In the genomic region with DNA sequence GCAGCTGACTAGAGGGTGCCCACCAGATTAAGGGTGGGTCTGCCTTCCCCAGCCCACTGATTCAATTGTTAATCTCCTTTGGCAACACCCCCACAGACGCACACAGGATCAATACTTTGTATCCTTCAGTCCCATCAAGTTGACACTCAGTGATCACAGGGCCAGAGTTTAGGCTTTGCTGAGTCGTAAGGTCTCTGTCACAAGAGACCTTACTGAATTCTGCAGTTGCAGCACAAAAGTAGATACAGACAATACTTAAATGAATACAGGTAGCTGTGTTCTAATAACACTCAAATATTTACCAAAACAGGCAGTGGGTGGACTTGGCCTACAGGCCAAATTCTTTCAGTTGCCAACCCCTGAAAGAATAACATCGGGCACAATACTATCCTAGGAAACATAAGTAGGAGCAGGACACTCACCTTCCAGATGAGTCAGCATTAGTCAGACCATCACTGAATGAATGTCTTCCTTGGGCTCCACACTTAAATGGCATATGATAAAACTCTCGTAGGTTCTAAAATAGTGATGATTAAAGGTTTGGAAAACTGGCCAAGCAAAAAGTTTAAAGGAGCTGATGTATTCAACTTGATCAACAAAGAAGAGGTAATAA, we compare ENCODE assay signal across 15 cellular contexts.
DNase-seq lines count a peak whose midpoint lies in the region; ATAC-seq, FAIRE-seq and TF ChIP-seq lines count a peak whose summit lies in the region.
"Had no signal": no experiment of that assay in that cellular context is flagged by ENCODE, and none has a peak within 500 bp of the region (broad histone marks: within the 10 kb centered on the region; RNA-seq: fewer than 3 reads in every experiment).

No MANE protein-coding gene starts in this region.

- no TSS peak for BruUV-seq in K562 (replicated peaks; lab: Mats Ljungman, UMichigan)

- H2BK15ac ChIP-seq in neuronal stem cell (ENCODE audit: low read length): no peak overlapping the region

- H3K79me2 ChIP-seq in K562 (ENCODE audit: control insufficient read depth, insufficient read depth, low read length): no peaks in the 10 kb centered on the region

- H3K4me1 Mint-ChIP-seq in effector memory CD8-positive, alpha-beta T cell (ENCODE audit: low read depth in 2 of 2): no peaks in the 10 kb centered on the region
- H3K4me1 Mint-ChIP-seq: activated B cell treated with CpG ODN at 0.5 μM for 24 hours had no signal

- no peak overlapping the region for H2BK120ac ChIP-seq in neuronal stem cell (ENCODE audit: low read depth, low read length)

- no peak overlapping the region for H2BK5ac ChIP-seq in neuronal stem cell (ENCODE audit: low read length)

- no peaks in the 10 kb centered on the region for H3K36me3 Mint-ChIP-seq in effector memory CD8-positive, alpha-beta T cell (ENCODE audit: insufficient read depth)

- H3K27me3 ChIP-seq in K562 (ENCODE audit: control insufficient read depth in 2 of 2, insufficient read depth in 2 of 2, low read length in 2 of 2): no peaks in the 10 kb centered on the region
- no peaks in the 10 kb centered on the region for H3K27me3 ChIP-seq in left lung
- no peaks in the 10 kb centered on the region for H3K27me3 ChIP-seq in neuronal stem cell (ENCODE audit: control insufficient read depth in 3 of 3, insufficient read depth in 3 of 3, low read depth in 1 of 3, low read length in 3 of 3)

- H4K8ac ChIP-seq in neuronal stem cell (ENCODE audit: low read depth, low read length): no peak overlapping the region

- FAIRE-seq in K562 (lab: Jason Lieb, UNC): peak; percentile 49

- in situ Hi-C loops in K562 (cut with MboI): no loop called here

- TF ChIP-seq POLR2A in K562 (conservative IDR thresholded peaks at IDR 0.05): no peak

- no peaks in the 10 kb centered on the region for H3K79me1 ChIP-seq in neuronal stem cell (ENCODE audit: low read depth, low read length)

- CTCF ChIA-PET in K562 (lab: Yijun Ruan, JAX; ENCODE audit: low intra/inter-chr PET ratio): no interaction called here

- no peak overlapping the region for H2BK12ac ChIP-seq in neuronal stem cell (ENCODE audit: low read length)

- POLR2A ChIA-PET in K562 (lab: Yijun Ruan, JAX): no interaction called here

- no peak overlapping the region for H3K4me3 Mint-ChIP-seq in effector memory CD8-positive, alpha-beta T cell
- H3K4me3 Mint-ChIP-seq: activated B cell treated with CpG ODN at 0.5 μM for 24 hours had no signal

- no peak for TF ChIP-seq RAD21 in Ishikawa (IDR thresholded peaks at IDR 0.05; ENCODE audit: low read depth)
- TF ChIP-seq RAD21 in K562 (CRISPR knock-in tag; conservative IDR thresholded peaks at IDR 0.05 in 1 of 2, IDR thresholded peaks at IDR 0.05 in 1 of 2): no peak

- H3K23ac ChIP-seq in neuronal stem cell (ENCODE audit: low read depth, low read length, poor library complexity): no peak overlapping the region

- no peak overlapping the region for H3K4me2 ChIP-seq in K562 (ENCODE audit: insufficient read depth, low read length)
- no peak overlapping the region for H3K4me2 ChIP-seq in neuronal stem cell (ENCODE audit: insufficient read depth, low read length, poor library complexity, severe bottlenecking)

- TF ChIP-seq CTCF in AG10803 (conservative IDR thresholded peaks at IDR 0.05; ENCODE audit: low read length) (no peak), K562 (IDR thresholded peaks at IDR 0.05 in 2 of 3, conservative IDR thresholded peaks at IDR 0.05 in 1 of 3; ENCODE audit: insufficient read depth in 2 of 3, low read depth in 1 of 3, low read length in 3 of 3) (no peak), left lung (IDR thresholded peaks at IDR 0.05) (no peak)

- no peaks in the 10 kb centered on the region for H3K9me3 Mint-ChIP-seq in effector memory CD8-positive, alpha-beta T cell
- H3K9me3 Mint-ChIP-seq: activated B cell treated with CpG ODN at 0.5 μM for 24 hours; activated T-helper 2 cell treated with anti-CD3 and anti-CD28 coated beads, Interferon-gamma antibody, Interleukin-2, Interleukin-4, amounts not matched to agents 10 μg/mL and 5 μg/mL and 100 μg/mL, durations not matched to agents 14 hours and 24 hours and 36 hours had no signal

- H3K27ac ChIP-seq in K562 (ENCODE audit: extremely low read depth, low read depth, low read length) (no peak overlapping the region; the same call in 2 of the 3 replicates), left lung (no peak overlapping the region), neuronal stem cell (replicated peaks; ENCODE audit: low read length) (no peak overlapping the region)
- H3K27ac ChIP-seq: C4-2B, HL-60 had no signal

- no peak overlapping the region for H3K18ac ChIP-seq in neuronal stem cell (ENCODE audit: low read length)

- H2AK5ac ChIP-seq in neuronal stem cell (ENCODE audit: low read depth, low read length): no peak overlapping the region

- H4K91ac ChIP-seq in neuronal stem cell (ENCODE audit: low read depth, low read length, poor library complexity): no peak overlapping the region

- H3K27ac Mint-ChIP-seq in effector memory CD8-positive, alpha-beta T cell: no peak overlapping the region
- H3K27ac Mint-ChIP-seq: activated B cell treated with CpG ODN at 0.5 μM for 24 hours; activated T-helper 2 cell treated with anti-CD3 and anti-CD28 coated beads, Interferon-gamma antibody, Interleukin-2, Interleukin-4, amounts not matched to agents 10 μg/mL and 5 μg/mL and 100 μg/mL, durations not matched to agents 14 hours and 24 hours and 36 hours had no signal

- peak; percentile 61 for DNase-seq in AG10803 (ENCODE audit: low read depth)
- peak; percentile 19 to 29 (median 24) for DNase-seq in K562 (ENCODE audit: extremely low read depth in 1 of 4, low spot score in 3 of 4)
- no peak for DNase-seq in left lung
- no peak for DNase-seq in SHP77 treated with DMSO at 0.1 percent for 48 hours (lab: John Stamatoyannopoulos, UW)
- no peak for DNase-seq in effector memory CD8-positive, alpha-beta T cell
- no peak for DNase-seq in activated CD4-positive, alpha-beta T cell treated with anti-CD3 and anti-CD28 coated beads, Interleukin-2, amount 50 U/mL, for 1 hour
- DNase-seq in neuronal stem cell (ENCODE audit: low spot score): no peak
- DNase-seq: activated B cell treated with CpG ODN at 0.5 μM for 24 hours, hippocampal formation, NCI-H1436 treated with DMSO at 0.1 percent for 48 hours, OCI-M1 had no signal

- H4K20me1 ChIP-seq in K562 (replicated peaks; ENCODE audit: control insufficient read depth, insufficient read depth, low read length): no peaks in the 10 kb centered on the region

- TF ChIP-seq EP300 in Ishikawa (IDR thresholded peaks at IDR 0.05; ENCODE audit: borderline replicate concordance): peak; percentile 13; the same call in 1 of the 2 replicates
- no peak for TF ChIP-seq EP300 in K562 (IDR thresholded peaks at IDR 0.05; ENCODE audit: low read length)

- H3K4me1 ChIP-seq in K562 (replicated peaks in 1 of 2; ENCODE audit: control insufficient read depth in 2 of 2, insufficient read depth in 2 of 2, low read length in 2 of 2) (peaks cover 0 to 5% of the 10 kb centered on the region in 2 experiments; a peak in 3 of 5 replicates), left lung (no peaks in the 10 kb centered on the region), neuronal stem cell (ENCODE audit: control insufficient read depth in 2 of 2, insufficient read depth in 1 of 2, low read depth in 1 of 2, low read length in 2 of 2) (peaks cover 0 to 2% of the 10 kb centered on the region in 2 donors)

- intact Hi-C loops in K562 (cut with micrococcal nuclease): no loop called here
- intact Hi-C loops in left lung (cut with DNase I): no loop called here

- no peaks in the 10 kb centered on the region for H3K9me1 ChIP-seq in K562 (ENCODE audit: control insufficient read depth, insufficient read depth, low read length)

- no peak overlapping the region for H3K4ac ChIP-seq in neuronal stem cell (ENCODE audit: low read length)

- H3K9me3 ChIP-seq in K562 (replicated peaks; ENCODE audit: control insufficient read depth, insufficient read depth, low read depth, low read length): no peaks in the 10 kb centered on the region
- no peaks in the 10 kb centered on the region for H3K9me3 ChIP-seq in left lung
- no peaks in the 10 kb centered on the region for H3K9me3 ChIP-seq in neuronal stem cell (replicated peaks in 1 of 2; ENCODE audit: control insufficient read depth in 2 of 2, insufficient read depth in 1 of 2, low read depth in 1 of 2, low read length in 2 of 2)

- H3K14ac ChIP-seq in neuronal stem cell (ENCODE audit: low read length): no peak overlapping the region

- H3K36me3 ChIP-seq in K562 (ENCODE audit: control insufficient read depth, insufficient read depth, low read length) (no peaks in the 10 kb centered on the region), left lung (no peaks in the 10 kb centered on the region), neuronal stem cell (replicated peaks in 1 of 2; ENCODE audit: control insufficient read depth in 2 of 2, insufficient read depth in 2 of 2, low read length in 2 of 2) (no peaks in the 10 kb centered on the region)

- WGBS in K562 (ENCODE audit: insufficient coverage, low coverage, missing lambda C conversion rate): 18% methylated on average over 4 of the region's 4 CpGs
- no CpG with 5 or more reads among the region's 4 CpGs for WGBS in neuronal stem cell (ENCODE audit: extremely low coverage in 2 of 2, insufficient read length in 2 of 2, insufficient replicate concordance in 1 of 2), 2 donors

- peak overlapping the region; percentile 56 for H2AFZ ChIP-seq in K562 (ENCODE audit: low read depth, low read length)
- no peak overlapping the region for H2AFZ ChIP-seq in neuronal stem cell (ENCODE audit: low read length)

- ATAC-seq in K562 (peak; percentile 68), left lung (peak; percentile 36)
- no peak for ATAC-seq in effector memory CD8-positive, alpha-beta T cell (replicated peaks)

- peaks cover 0 to 6% of the 10 kb centered on the region in 2 donors for H3K27me3 Mint-ChIP-seq in effector memory CD8-positive, alpha-beta T cell
- H3K27me3 Mint-ChIP-seq: activated B cell treated with CpG ODN at 0.5 μM for 24 hours had no signal

- no peak overlapping the region for H3K9ac ChIP-seq in K562 (ENCODE audit: insufficient read depth in 1 of 2, low read depth in 2 of 2, low read length in 2 of 2)
- no peak overlapping the region for H3K9ac ChIP-seq in neuronal stem cell (ENCODE audit: low read depth, low read length, poor library complexity)

- no peak overlapping the region for H3K4me3 ChIP-seq in AG10803 (ENCODE audit: low read length)
- no peak overlapping the region for H3K4me3 ChIP-seq in K562
- H3K4me3 ChIP-seq in left lung: no peak overlapping the region
- no peak overlapping the region for H3K4me3 ChIP-seq in neuronal stem cell (ENCODE audit: low read length in 2 of 2)

TF ChIP-seq in Ishikawa, 13 proteins besides CTCF, POLR2A, EP300 and RAD21 (continues in another document):
- peak; percentile 30; the same call in 1 of the 2 replicates for TF ChIP-seq NFIC (IDR thresholded peaks at IDR 0.05)
- TF ChIP-seq TEAD4 (IDR thresholded peaks at IDR 0.05): no peak

TF ChIP-seq in K562, 482 proteins besides CTCF, POLR2A, EP300 and RAD21 (continues in another document):
- TF ChIP-seq ZNF121 (CRISPR knock-in tag; conservative IDR thresholded peaks at IDR 0.05): no peak

Comparison
In these comparisons a context has a peak if more than half of its experiments do, and no peak if none do; other contexts are left out.
1. DNase-seq: peak in AG10803 (single experiment) and K562 (4 of 4); none in left lung (0 of 2), SHP77 treated with DMSO at 0.1 percent for 48 hours (single experiment), effector memory CD8-positive, alpha-beta T cell (0 of 3), activated CD4-positive, alpha-beta T cell treated with anti-CD3 and anti-CD28 coated beads, Interleukin-2, amount 50 U/mL, for 1 hour (single experiment) and neuronal stem cell (single experiment).